ENCODE assay signal across 1 cellular context in genomic region chr17:3983945-3984484, GRCh38.
TF ChIP-seq lines count a peak whose summit lies in the region.

No MANE protein-coding gene starts in this region.

TF ChIP-seq in HEK293, 187 proteins besides CTCF, POLR2A, EP300 and RAD21 (continued from another document):
- TF ChIP-seq HIC1 (tag by site-specific recombination; IDR thresholded peaks at IDR 0.05), result no peak
- no peak for TF ChIP-seq ZNF792 (tag by site-specific recombination; IDR thresholded peaks at IDR 0.05)
- no peak for TF ChIP-seq ZNF391 (tag by site-specific recombination; IDR thresholded peaks at IDR 0.05; ENCODE audit: borderline replicate concordance, low read depth)
- no peak for TF ChIP-seq ZNF184 (tag by site-specific recombination; IDR thresholded peaks at IDR 0.05)
